In genomic region chr5:147348046-147348445, GRCh38 we compare ENCODE assay signal across 1 cellular context.
TF ChIP-seq lines count a peak whose summit lies in the region.

No MANE protein-coding gene starts in this region.

TF ChIP-seq in IMR-90, 13 proteins besides CTCF, POLR2A, EP300 and RAD21:
- TF ChIP-seq CEBPB (IDR thresholded peaks at IDR 0.05; ENCODE audit: low read depth, low read length) = no peak
- TF ChIP-seq MAZ (IDR thresholded peaks at IDR 0.05; ENCODE audit: borderline replicate concordance, low read depth, low read length) = no peak
- TF ChIP-seq NFE2L2 (IDR thresholded peaks at IDR 0.05; ENCODE audit: low read depth, low read length) = no peak
